In genomic region chr19:1955171-1956142, GRCh38 we compare ENCODE assay signal across 12 cellular contexts.
"Had no signal": no experiment of that assay in that cellular context is flagged by ENCODE, and none has a peak within 500 bp of the region (broad histone marks: within the 10 kb centered on the region; RNA-seq: fewer than 3 reads in every experiment).

No MANE protein-coding gene starts in this region.

- H3K27me3 Mint-ChIP-seq: stimulated activated memory B cell treated with anti-CD40 and anti-IgM and Interleukin-4, amounts not matched to agents 10 μg/mL and 1 μg/mL and 100 μg/mL, for 72 hours had no signal

- H3K27ac Mint-ChIP-seq: activated naive CD4-positive, alpha-beta T cell treated with anti-CD3 and anti-CD28 coated beads for 36 hours; activated T-helper 2 cell treated with anti-CD3 and anti-CD28 coated beads, Interferon-gamma antibody, Interleukin-2, Interleukin-4, amounts not matched to agents 10 μg/mL and 5 μg/mL and 100 μg/mL, durations not matched to agents 14 hours and 24 hours and 36 hours; stimulated activated memory B cell treated with anti-CD40 and anti-IgM and Interleukin-4, amounts not matched to agents 10 μg/mL and 1 μg/mL and 100 μg/mL, for 72 hours had no signal

- H3K27ac ChIP-seq: colonic mucosa, esophagus muscularis mucosa, hepatocyte, pancreas, transverse colon had no signal

- H3K4me1 Mint-ChIP-seq: neural crest cell had no signal

- H3K36me3 Mint-ChIP-seq: stimulated activated memory B cell treated with anti-CD40 and anti-IgM and Interleukin-4, amounts not matched to agents 10 μg/mL and 1 μg/mL and 100 μg/mL, for 72 hours had no signal

- H3K9me3 Mint-ChIP-seq: activated naive CD4-positive, alpha-beta T cell treated with anti-CD3 and anti-CD28 coated beads for 36 hours; activated T-helper 2 cell treated with anti-CD3 and anti-CD28 coated beads, Interferon-gamma antibody, Interleukin-2, Interleukin-4, amounts not matched to agents 10 μg/mL and 5 μg/mL and 100 μg/mL, durations not matched to agents 14 hours and 24 hours and 36 hours; neural crest cell; stimulated activated memory B cell treated with anti-CD40 and anti-IgM and Interleukin-4, amounts not matched to agents 10 μg/mL and 1 μg/mL and 100 μg/mL, for 72 hours had no signal

- H2AFZ ChIP-seq: hepatocyte had no signal

- H3K4me2 ChIP-seq: hepatocyte had no signal

- H3K4me1 ChIP-seq: colonic mucosa, pancreas had no signal

- H3K4me3 ChIP-seq: colonic mucosa, esophagus muscularis mucosa, hepatocyte, pancreas, transverse colon had no signal

- H3K9me3 ChIP-seq: colonic mucosa, esophagus muscularis mucosa, pancreas, transverse colon had no signal

- DNase-seq: activated CD4-positive, CD25-positive, alpha-beta regulatory T cell treated with anti-CD3 and anti-CD28 coated beads, Interleukin-2, amount 50 U/mL, for 72 hours; activated naive CD4-positive, alpha-beta T cell treated with anti-CD3 and anti-CD28 coated beads for 36 hours; activated T-cell treated with anti-CD3 and anti-CD28 coated beads for 4 hours; colonic mucosa; T-helper 1 cell; transverse colon had no signal

- H3K4me3 Mint-ChIP-seq: activated naive CD4-positive, alpha-beta T cell treated with anti-CD3 and anti-CD28 coated beads for 36 hours; neural crest cell; stimulated activated memory B cell treated with anti-CD40 and anti-IgM and Interleukin-4, amounts not matched to agents 10 μg/mL and 1 μg/mL and 100 μg/mL, for 72 hours had no signal

- ATAC-seq: pancreas; stimulated activated memory B cell treated with anti-CD40 and anti-IgM and Interleukin-4, amounts not matched to agents 10 μg/mL and 1 μg/mL and 100 μg/mL, for 72 hours had no signal

- H3K27me3 ChIP-seq: colonic mucosa, esophagus muscularis mucosa, hepatocyte, pancreas, transverse colon had no signal

- H3K36me3 ChIP-seq: colonic mucosa, pancreas, transverse colon had no signal
